In the genomic region with DNA sequence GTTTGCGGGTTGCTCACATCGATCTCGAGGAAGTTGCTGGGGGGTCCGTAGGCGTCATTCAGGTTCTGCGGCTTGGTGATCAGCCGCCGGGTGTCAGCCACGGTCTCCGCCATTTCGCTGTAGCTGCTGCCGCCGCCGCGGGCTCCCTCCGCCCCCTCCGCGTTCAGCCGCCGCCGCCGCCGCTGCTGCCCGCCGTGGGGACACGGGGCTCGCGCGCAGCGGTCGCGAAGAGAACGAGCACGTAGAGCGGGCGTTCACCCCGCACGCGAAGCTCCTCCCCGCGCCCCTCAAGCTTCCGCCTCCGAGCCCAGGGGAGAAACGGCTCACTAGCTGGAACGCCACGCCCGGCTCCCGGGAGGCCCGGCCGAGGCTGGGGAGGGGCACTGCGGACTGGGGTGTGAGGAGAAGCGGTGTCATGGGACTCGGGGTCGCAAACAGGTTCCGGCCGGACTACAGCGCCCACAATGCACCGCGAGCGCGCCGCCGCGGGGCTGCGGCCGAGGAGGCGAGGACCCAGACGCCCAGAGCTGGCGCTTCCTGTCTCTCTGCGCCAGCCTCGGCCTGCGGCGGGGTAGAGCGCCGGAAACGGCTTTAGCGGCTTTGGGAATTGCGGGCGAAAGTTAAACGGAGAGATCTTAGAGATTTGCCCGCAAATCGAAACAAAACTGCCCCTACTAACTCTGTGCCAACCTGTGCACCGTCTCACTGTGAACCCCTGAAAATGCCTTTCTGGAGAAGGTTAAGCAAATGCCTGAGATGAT, we compare ENCODE assay signal across 1 cellular context.
TF ChIP-seq lines count a peak whose summit lies in the region.

A gene (minus strand): TSS at position 232 of the 761 bp plus-strand sequence. CDS start 119 bp downstream, at position 113.

TF ChIP-seq in HepG2, 621 proteins besides CTCF, POLR2A, EP300 and RAD21 (continued from another document and continues in another):
- TF ChIP-seq GABPA (IDR thresholded peaks at IDR 0.05; ENCODE audit: low read depth, low read length) (peak; percentile 75), GABPA (CRISPR knock-in tag; IDR thresholded peaks at IDR 0.05; ENCODE audit: low read depth) (peak; percentile 88), ZNF329 (CRISPR knock-in tag; IDR thresholded peaks at IDR 0.05; ENCODE audit: low read depth) (no peak), ZSCAN21 (CRISPR knock-in tag; IDR thresholded peaks at IDR 0.05; ENCODE audit: borderline replicate concordance) (peak; percentile 40; the same call in 1 of the 2 replicates), THAP11 (CRISPR knock-in tag; IDR thresholded peaks at IDR 0.05) (peak; percentile 98), ZNF547 (CRISPR knock-in tag; IDR thresholded peaks at IDR 0.05) (0 out of 2 replicates have a peak, but pooled peaks have one; percentile 22), ZNF567 (CRISPR knock-in tag; IDR thresholded peaks at IDR 0.05; ENCODE audit: borderline replicate concordance) (peak; percentile 55; the same call in 1 of the 2 replicates), TBX2 (CRISPR knock-in tag; IDR thresholded peaks at IDR 0.05; ENCODE audit: borderline replicate concordance) (peak; percentile 84; the same call in 1 of the 2 replicates), ZNF124 (CRISPR knock-in tag; IDR thresholded peaks at IDR 0.05) (no peak), MTF2 (CRISPR knock-in tag; IDR thresholded peaks at IDR 0.05; ENCODE audit: borderline replicate concordance) (peak; percentile 70; the same call in 1 of the 2 replicates), ZFP36L2 (CRISPR knock-in tag; IDR thresholded peaks at IDR 0.05) (no peak), CENPX (CRISPR knock-in tag; IDR thresholded peaks at IDR 0.05) (no peak), BORCS8-MEF2B (CRISPR knock-in tag; IDR thresholded peaks at IDR 0.05) (peak; percentile 34), SMC3 (IDR thresholded peaks at IDR 0.05; ENCODE audit: low read length) (0 out of 2 replicates have a peak, but pooled peaks have one; percentile 1), ZNF552 (CRISPR knock-in tag; IDR thresholded peaks at IDR 0.05; ENCODE audit: borderline replicate concordance) (peak; percentile 48; the same call in 1 of the 2 replicates), U2AF1 (optimal IDR thresholded peaks at IDR 0.05; ENCODE audit: low read depth, low read length) (no peak), NCOA5 (CRISPR knock-in tag; IDR thresholded peaks at IDR 0.05) (no peak), ZFP90 (CRISPR knock-in tag; IDR thresholded peaks at IDR 0.05; ENCODE audit: borderline replicate concordance) (no peak; the same call in 1 of the 2 replicates), KMT2B (CRISPR knock-in tag; IDR thresholded peaks at IDR 0.05) (peak; percentile 89), ZNF672 (CRISPR knock-in tag; IDR thresholded peaks at IDR 0.05) (no peak), MAF1 (CRISPR knock-in tag; IDR thresholded peaks at IDR 0.05; ENCODE audit: borderline replicate concordance) (peak; percentile 24; the same call in 1 of the 2 replicates)
- TF ChIP-seq, protein P1, sequence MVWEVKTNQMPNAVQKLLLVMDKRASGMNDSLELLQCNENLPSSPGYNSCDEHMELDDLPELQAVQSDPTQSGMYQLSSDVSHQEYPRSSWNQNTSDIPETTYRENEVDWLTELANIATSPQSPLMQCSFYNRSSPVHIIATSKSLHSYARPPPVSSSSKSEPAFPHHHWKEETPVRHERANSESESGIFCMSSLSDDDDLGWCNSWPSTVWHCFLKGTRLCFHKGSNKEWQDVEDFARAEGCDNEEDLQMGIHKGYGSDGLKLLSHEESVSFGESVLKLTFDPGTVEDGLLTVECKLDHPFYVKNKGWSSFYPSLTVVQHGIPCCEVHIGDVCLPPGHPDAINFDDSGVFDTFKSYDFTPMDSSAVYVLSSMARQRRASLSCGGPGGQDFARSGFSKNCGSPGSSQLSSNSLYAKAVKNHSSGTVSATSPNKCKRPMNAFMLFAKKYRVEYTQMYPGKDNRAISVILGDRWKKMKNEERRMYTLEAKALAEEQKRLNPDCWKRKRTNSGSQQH (CRISPR knock-in tag; IDR thresholded peaks at IDR 0.05; ENCODE audit: low read depth), result no peak
- TF ChIP-seq, protein P2, sequence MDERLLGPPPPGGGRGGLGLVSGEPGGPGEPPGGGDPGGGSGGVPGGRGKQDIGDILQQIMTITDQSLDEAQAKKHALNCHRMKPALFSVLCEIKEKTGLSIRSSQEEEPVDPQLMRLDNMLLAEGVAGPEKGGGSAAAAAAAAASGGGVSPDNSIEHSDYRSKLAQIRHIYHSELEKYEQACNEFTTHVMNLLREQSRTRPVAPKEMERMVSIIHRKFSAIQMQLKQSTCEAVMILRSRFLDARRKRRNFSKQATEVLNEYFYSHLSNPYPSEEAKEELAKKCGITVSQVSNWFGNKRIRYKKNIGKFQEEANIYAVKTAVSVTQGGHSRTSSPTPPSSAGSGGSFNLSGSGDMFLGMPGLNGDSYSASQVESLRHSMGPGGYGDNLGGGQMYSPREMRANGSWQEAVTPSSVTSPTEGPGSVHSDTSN (CRISPR knock-in tag; IDR thresholded peaks at IDR 0.05), result no peak
- TF ChIP-seq, protein P3, sequence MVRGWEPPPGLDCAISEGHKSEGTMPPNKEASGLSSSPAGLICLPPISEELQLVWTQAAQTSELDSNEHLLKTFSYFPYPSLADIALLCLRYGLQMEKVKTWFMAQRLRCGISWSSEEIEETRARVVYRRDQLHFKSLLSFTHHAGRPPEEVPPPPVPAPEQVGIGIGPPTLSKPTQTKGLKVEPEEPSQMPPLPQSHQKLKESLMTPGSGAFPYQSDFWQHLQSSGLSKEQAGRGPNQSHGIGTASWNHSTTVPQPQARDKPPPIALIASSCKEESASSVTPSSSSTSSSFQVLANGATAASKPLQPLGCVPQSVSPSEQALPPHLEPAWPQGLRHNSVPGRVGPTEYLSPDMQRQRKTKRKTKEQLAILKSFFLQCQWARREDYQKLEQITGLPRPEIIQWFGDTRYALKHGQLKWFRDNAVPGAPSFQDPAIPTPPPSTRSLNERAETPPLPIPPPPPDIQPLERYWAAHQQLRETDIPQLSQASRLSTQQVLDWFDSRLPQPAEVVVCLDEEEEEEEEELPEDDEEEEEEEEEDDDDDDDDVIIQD (CRISPR knock-in tag; IDR thresholded peaks at IDR 0.05; ENCODE audit: low read depth), result no peak
- TF ChIP-seq, protein P4, sequence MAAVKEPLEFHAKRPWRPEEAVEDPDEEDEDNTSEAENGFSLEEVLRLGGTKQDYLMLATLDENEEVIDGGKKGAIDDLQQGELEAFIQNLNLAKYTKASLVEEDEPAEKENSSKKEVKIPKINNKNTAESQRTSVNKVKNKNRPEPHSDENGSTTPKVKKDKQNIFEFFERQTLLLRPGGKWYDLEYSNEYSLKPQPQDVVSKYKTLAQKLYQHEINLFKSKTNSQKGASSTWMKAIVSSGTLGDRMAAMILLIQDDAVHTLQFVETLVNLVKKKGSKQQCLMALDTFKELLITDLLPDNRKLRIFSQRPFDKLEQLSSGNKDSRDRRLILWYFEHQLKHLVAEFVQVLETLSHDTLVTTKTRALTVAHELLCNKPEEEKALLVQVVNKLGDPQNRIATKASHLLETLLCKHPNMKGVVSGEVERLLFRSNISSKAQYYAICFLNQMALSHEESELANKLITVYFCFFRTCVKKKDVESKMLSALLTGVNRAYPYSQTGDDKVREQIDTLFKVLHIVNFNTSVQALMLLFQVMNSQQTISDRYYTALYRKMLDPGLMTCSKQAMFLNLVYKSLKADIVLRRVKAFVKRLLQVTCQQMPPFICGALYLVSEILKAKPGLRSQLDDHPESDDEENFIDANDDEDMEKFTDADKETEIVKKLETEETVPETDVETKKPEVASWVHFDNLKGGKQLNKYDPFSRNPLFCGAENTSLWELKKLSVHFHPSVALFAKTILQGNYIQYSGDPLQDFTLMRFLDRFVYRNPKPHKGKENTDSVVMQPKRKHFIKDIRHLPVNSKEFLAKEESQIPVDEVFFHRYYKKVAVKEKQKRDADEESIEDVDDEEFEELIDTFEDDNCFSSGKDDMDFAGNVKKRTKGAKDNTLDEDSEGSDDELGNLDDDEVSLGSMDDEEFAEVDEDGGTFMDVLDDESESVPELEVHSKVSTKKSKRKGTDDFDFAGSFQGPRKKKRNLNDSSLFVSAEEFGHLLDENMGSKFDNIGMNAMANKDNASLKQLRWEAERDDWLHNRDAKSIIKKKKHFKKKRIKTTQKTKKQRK (IDR thresholded peaks at IDR 0.05; ENCODE audit: low read length), result no peak
- TF ChIP-seq, protein P5, sequence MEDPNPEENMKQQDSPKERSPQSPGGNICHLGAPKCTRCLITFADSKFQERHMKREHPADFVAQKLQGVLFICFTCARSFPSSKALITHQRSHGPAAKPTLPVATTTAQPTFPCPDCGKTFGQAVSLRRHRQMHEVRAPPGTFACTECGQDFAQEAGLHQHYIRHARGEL (CRISPR knock-in tag; IDR thresholded peaks at IDR 0.05), result no peak
- TF ChIP-seq, protein P6, sequence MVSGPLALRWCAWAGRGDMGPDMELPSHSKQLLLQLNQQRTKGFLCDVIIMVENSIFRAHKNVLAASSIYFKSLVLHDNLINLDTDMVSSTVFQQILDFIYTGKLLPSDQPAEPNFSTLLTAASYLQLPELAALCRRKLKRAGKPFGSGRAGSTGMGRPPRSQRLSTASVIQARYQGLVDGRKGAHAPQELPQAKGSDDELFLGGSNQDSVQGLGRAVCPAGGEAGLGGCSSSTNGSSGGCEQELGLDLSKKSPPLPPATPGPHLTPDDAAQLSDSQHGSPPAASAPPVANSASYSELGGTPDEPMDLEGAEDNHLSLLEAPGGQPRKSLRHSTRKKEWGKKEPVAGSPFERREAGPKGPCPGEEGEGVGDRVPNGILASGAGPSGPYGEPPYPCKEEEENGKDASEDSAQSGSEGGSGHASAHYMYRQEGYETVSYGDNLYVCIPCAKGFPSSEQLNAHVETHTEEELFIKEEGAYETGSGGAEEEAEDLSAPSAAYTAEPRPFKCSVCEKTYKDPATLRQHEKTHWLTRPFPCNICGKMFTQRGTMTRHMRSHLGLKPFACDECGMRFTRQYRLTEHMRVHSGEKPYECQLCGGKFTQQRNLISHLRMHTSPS (CRISPR knock-in tag; IDR thresholded peaks at IDR 0.05; ENCODE audit: low read depth), result peak; percentile 47; the same call in 1 of the 2 replicates
- TF ChIP-seq, protein P7, sequence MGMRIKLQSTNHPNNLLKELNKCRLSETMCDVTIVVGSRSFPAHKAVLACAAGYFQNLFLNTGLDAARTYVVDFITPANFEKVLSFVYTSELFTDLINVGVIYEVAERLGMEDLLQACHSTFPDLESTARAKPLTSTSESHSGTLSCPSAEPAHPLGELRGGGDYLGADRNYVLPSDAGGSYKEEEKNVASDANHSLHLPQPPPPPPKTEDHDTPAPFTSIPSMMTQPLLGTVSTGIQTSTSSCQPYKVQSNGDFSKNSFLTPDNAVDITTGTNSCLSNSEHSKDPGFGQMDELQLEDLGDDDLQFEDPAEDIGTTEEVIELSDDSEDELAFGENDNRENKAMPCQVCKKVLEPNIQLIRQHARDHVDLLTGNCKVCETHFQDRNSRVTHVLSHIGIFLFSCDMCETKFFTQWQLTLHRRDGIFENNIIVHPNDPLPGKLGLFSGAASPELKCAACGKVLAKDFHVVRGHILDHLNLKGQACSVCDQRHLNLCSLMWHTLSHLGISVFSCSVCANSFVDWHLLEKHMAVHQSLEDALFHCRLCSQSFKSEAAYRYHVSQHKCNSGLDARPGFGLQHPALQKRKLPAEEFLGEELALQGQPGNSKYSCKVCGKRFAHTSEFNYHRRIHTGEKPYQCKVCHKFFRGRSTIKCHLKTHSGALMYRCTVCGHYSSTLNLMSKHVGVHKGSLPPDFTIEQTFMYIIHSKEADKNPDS (CRISPR knock-in tag; IDR thresholded peaks at IDR 0.05), result no peak
- TF ChIP-seq, protein P8, sequence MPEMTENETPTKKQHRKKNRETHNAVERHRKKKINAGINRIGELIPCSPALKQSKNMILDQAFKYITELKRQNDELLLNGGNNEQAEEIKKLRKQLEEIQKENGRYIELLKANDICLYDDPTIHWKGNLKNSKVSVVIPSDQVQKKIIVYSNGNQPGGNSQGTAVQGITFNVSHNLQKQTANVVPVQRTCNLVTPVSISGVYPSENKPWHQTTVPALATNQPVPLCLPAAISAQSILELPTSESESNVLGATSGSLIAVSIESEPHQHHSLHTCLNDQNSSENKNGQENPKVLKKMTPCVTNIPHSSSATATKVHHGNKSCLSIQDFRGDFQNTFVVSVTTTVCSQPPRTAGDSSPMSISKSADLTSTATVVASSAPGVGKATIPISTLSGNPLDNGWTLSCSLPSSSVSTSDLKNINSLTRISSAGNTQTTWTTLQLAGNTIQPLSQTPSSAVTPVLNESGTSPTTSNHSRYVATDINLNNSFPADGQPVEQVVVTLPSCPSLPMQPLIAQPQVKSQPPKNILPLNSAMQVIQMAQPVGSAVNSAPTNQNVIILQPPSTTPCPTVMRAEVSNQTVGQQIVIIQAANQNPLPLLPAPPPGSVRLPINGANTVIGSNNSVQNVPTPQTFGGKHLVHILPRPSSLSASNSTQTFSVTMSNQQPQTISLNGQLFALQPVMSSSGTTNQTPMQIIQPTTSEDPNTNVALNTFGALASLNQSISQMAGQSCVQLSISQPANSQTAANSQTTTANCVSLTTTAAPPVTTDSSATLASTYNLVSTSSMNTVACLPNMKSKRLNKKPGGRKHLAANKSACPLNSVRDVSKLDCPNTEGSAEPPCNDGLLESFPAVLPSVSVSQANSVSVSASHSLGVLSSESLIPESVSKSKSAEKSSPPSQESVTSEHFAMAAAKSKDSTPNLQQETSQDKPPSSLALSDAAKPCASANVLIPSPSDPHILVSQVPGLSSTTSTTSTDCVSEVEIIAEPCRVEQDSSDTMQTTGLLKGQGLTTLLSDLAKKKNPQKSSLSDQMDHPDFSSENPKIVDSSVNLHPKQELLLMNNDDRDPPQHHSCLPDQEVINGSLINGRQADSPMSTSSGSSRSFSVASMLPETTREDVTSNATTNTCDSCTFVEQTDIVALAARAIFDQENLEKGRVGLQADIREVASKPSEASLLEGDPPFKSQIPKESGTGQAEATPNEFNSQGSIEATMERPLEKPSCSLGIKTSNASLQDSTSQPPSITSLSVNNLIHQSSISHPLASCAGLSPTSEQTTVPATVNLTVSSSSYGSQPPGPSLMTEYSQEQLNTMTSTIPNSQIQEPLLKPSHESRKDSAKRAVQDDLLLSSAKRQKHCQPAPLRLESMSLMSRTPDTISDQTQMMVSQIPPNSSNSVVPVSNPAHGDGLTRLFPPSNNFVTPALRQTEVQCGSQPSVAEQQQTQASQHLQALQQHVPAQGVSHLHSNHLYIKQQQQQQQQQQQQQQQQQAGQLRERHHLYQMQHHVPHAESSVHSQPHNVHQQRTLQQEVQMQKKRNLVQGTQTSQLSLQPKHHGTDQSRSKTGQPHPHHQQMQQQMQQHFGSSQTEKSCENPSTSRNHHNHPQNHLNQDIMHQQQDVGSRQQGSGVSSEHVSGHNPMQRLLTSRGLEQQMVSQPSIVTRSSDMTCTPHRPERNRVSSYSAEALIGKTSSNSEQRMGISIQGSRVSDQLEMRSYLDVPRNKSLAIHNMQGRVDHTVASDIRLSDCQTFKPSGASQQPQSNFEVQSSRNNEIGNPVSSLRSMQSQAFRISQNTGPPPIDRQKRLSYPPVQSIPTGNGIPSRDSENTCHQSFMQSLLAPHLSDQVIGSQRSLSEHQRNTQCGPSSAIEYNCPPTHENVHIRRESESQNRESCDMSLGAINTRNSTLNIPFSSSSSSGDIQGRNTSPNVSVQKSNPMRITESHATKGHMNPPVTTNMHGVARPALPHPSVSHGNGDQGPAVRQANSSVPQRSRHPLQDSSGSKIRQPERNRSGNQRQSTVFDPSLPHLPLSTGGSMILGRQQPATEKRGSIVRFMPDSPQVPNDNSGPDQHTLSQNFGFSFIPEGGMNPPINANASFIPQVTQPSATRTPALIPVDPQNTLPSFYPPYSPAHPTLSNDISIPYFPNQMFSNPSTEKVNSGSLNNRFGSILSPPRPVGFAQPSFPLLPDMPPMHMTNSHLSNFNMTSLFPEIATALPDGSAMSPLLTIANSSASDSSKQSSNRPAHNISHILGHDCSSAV (CRISPR knock-in tag; IDR thresholded peaks at IDR 0.05; ENCODE audit: borderline replicate concordance), result no peak
- TF ChIP-seq, protein P9, sequence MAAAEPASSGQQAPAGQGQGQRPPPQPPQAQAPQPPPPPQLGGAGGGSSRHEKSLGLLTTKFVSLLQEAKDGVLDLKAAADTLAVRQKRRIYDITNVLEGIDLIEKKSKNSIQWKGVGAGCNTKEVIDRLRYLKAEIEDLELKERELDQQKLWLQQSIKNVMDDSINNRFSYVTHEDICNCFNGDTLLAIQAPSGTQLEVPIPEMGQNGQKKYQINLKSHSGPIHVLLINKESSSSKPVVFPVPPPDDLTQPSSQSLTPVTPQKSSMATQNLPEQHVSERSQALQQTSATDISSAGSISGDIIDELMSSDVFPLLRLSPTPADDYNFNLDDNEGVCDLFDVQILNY (CRISPR knock-in tag; conservative IDR thresholded peaks at IDR 0.05), result no peak; the same call in 1 of the 2 replicates
